26 cellular contexts compared by ENCODE assay signal in the genomic region with DNA sequence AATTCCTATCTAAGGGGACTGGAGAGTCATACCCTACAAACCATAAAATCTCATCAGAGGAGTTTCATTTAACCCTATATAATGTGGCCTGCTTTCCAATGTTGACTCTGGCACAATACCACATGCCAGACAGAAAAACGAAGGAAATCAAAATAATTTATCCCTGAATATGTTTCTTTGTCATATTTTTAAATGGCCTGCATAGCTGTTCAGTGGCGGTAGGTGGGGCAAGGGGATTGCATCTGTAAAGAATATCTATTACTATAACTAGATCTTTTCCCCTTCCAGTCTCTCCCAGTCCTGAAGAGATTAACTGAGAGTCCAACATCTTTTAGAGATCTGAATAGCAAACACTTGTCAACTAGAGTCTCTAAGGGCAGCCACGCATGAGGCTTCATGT.
"Had no signal": no experiment of that assay in that cellular context is flagged by ENCODE, and none has a peak within 500 bp of the region (broad histone marks: within the 10 kb centered on the region; RNA-seq: fewer than 3 reads in every experiment).

No MANE protein-coding gene starts in this region.

- H3K4me3 ChIP-seq: left lung, lower lobe of right lung, neural progenitor cell, ovary, right atrium auricular region, right lobe of liver, smooth muscle cell, tibial nerve, uterus had no signal

- ATAC-seq: left colon; left lung; lower lobe of right lung; naive thymus-derived CD8-positive, alpha-beta T cell; right lobe of liver; stimulated activated memory B cell treated with anti-CD40 and anti-IgM and Interleukin-4, amounts not matched to agents 10 μg/mL and 1 μg/mL and 100 μg/mL, for 72 hours; stimulated activated naive CD8-positive, alpha-beta T cell treated with anti-CD3 and anti-CD28 coated beads, Interleukin-15, amount 100 ng/mL, for 72 hours had no signal

- H3K4me2 ChIP-seq: neural progenitor cell, smooth muscle cell had no signal

- H3K36me3 ChIP-seq: left lung, lower lobe of right lung, neural progenitor cell, neutrophil, ovary, right atrium auricular region, right lobe of liver, tibial nerve, uterus had no signal

- H3K27me3 ChIP-seq: left lung, neural progenitor cell, neutrophil, ovary, right atrium auricular region, right lobe of liver, tibial nerve, uterus had no signal

- DNase-seq: immature natural killer cell; kidney; left colon; left lung; lower lobe of right lung; mammary epithelial cell; mesenchymal stem cell; naive thymus-derived CD8-positive, alpha-beta T cell; nephron progenitor cell; occipital lobe; ovary; right lobe of liver; stimulated activated CD4-positive, alpha-beta T cell treated with anti-CD3 and anti-CD28 coated beads, Interleukin-1b, Interleukin-23, amount 100 ng/mL, for 48 hours; stimulated activated CD4-positive, alpha-beta T cell treated with anti-CD3 and anti-CD28 coated beads, Interleukin-2, amount 100 ng/mL, for 48 hours; stimulated activated CD4-positive, alpha-beta T cell treated with anti-CD3 and anti-CD28 coated beads, Interleukin-4, amount 100 ng/mL, for 4 hours; stimulated activated CD8-positive, alpha-beta memory T cell treated with anti-CD3 and anti-CD28 coated beads, Interleukin-4, amount 100 ng/mL, for 48 hours; stimulated activated naive CD4-positive, alpha-beta T cell treated with Interleukin-2 at 50 U/mL for 16 hours; stimulated activated naive CD8-positive, alpha-beta T cell treated with anti-CD3 and anti-CD28 coated beads, Interleukin-15, amount 100 ng/mL, for 72 hours; substantia nigra; uterus had no signal

- H3K9me3 ChIP-seq: left lung, lower lobe of right lung, neutrophil, ovary, right atrium auricular region, right lobe of liver, tibial nerve, uterus had no signal

- H3K4me1 ChIP-seq: right atrium auricular region, uterus had no signal

- H3K27ac ChIP-seq: left lung, lower lobe of right lung, neural progenitor cell, neutrophil, ovary, right atrium auricular region, right lobe of liver, tibial nerve, uterus had no signal

- H3K9ac ChIP-seq: neural progenitor cell had no signal

- H2AFZ ChIP-seq: neural progenitor cell had no signal
